In genomic region chr4:22238742-22239141, GRCh38 we compare ENCODE assay signal across 12 cellular contexts.
DNase-seq lines count a peak whose midpoint lies in the region; ATAC-seq and TF ChIP-seq lines count a peak whose summit lies in the region.
"Had no signal": no experiment of that assay in that cellular context is flagged by ENCODE, and none has a peak within 500 bp of the region (broad histone marks: within the 10 kb centered on the region; RNA-seq: fewer than 3 reads in every experiment).

No MANE protein-coding gene starts in this region.

- no peaks in the 10 kb centered on the region for H3F3A ChIP-seq in GM23248 (ENCODE audit: insufficient read depth)

- ATAC-seq in GM19395 (IDR thresholded peaks at IDR 0.05; ENCODE audit: unreplicated experiment) (no peak), HG03571 (IDR thresholded peaks at IDR 0.05; ENCODE audit: unreplicated experiment) (no peak)
- ATAC-seq: activated CD4-positive, CD25-positive, alpha-beta regulatory T cell treated with anti-CD3 and anti-CD28 coated beads, Interleukin-2, amount 50 U/mL, for 24 hours; stimulated activated effector memory CD8-positive, alpha-beta T cell treated with anti-CD3 and anti-CD28 coated beads, Interleukin-12 subunit alpha, Interleukin-12 subunit beta, amount 100 ng/mL, for 72 hours had no signal

- TF ChIP-seq CTCF in epithelial cell of esophagus (IDR thresholded peaks at IDR 0.05; ENCODE audit: insufficient read depth, low read depth, low read length, missing control alignments) (peak; percentile 35), nephron progenitor cell (IDR thresholded peaks at IDR 0.05) (peak; percentile 38)

- H3K9me3 ChIP-seq in GM23248 (ENCODE audit: low read depth): no peaks in the 10 kb centered on the region

- no peaks in the 10 kb centered on the region for H3K4me1 ChIP-seq in GM23248 (ENCODE audit: insufficient read depth)

- no peaks in the 10 kb centered on the region for H3K36me3 ChIP-seq in GM23248 (ENCODE audit: low read depth)

- H3K79me2 ChIP-seq in GM23248 (ENCODE audit: insufficient read depth): no peaks in the 10 kb centered on the region

- H3K4me3 Mint-ChIP-seq in nephron progenitor cell: no peak overlapping the region
- H3K4me3 Mint-ChIP-seq: stimulated activated effector memory CD8-positive, alpha-beta T cell treated with anti-CD3 and anti-CD28 coated beads, Interleukin-12 subunit alpha, Interleukin-12 subunit beta, amount 100 ng/mL, for 72 hours had no signal

- peaks cover 32% of the 10 kb centered on the region for H3K4me1 Mint-ChIP-seq in nephron progenitor cell
- H3K4me1 Mint-ChIP-seq: stimulated activated effector memory CD8-positive, alpha-beta T cell treated with anti-CD3 and anti-CD28 coated beads, Interleukin-12 subunit alpha, Interleukin-12 subunit beta, amount 100 ng/mL, for 72 hours had no signal

- H3K27ac ChIP-seq in GM23248: no peak overlapping the region

- no peaks in the 10 kb centered on the region for H3K9me2 ChIP-seq in GM23248 (ENCODE audit: insufficient read depth)

- 42 to 44% methylated on average over 5 of the region's 5 CpGs for WGBS in GM23248 (ENCODE audit: low coverage in 1 of 2, low lambda C conversion rate in 2 of 2, missing lambda C conversion rate in 2 of 2), 2 experiments

- in situ Hi-C loops in GM23248 (cut with MboI): no loop called here

- H3K27me3 ChIP-seq in GM23248 (replicated peaks; ENCODE audit: insufficient read depth): peaks cover 9% of the 10 kb centered on the region; the same call in 1 of the 2 replicates

- H3K9me3 Mint-ChIP-seq in nephron progenitor cell: peaks cover 19% of the 10 kb centered on the region

- peak; percentile 4 for DNase-seq in GM23248
- DNase-seq in NCI-H460 (ENCODE audit: extremely low read depth, low read depth): peak; percentile 2
- peak; percentile 11 for DNase-seq in epithelial cell of esophagus (ENCODE audit: low read depth)
- DNase-seq in nephron progenitor cell: peak; percentile 8
- no peak for DNase-seq in NCI-H526 treated with DMSO at 0.1 percent for 48 hours (lab: John Stamatoyannopoulos, UW)
- DNase-seq in NCI-H1694 (lab: John Stamatoyannopoulos, UW): no peak
- DNase-seq: cortex of kidney, MV-4-11 had no signal

- no peak overlapping the region for H3K27ac Mint-ChIP-seq in nephron progenitor cell
- H3K27ac Mint-ChIP-seq: stimulated activated effector memory CD8-positive, alpha-beta T cell treated with anti-CD3 and anti-CD28 coated beads, Interleukin-12 subunit alpha, Interleukin-12 subunit beta, amount 100 ng/mL, for 72 hours had no signal

- no peak overlapping the region for H3K4me2 ChIP-seq in GM23248 (ENCODE audit: unreplicated experiment)

- peaks cover 7% of the 10 kb centered on the region for H3K27me3 Mint-ChIP-seq in nephron progenitor cell (ENCODE audit: low read depth, poor library complexity)

- no peaks in the 10 kb centered on the region for H3K36me3 Mint-ChIP-seq in nephron progenitor cell (ENCODE audit: low read depth)
- H3K36me3 Mint-ChIP-seq: stimulated activated effector memory CD8-positive, alpha-beta T cell treated with anti-CD3 and anti-CD28 coated beads, Interleukin-12 subunit alpha, Interleukin-12 subunit beta, amount 100 ng/mL, for 72 hours had no signal

- no peak overlapping the region for H3K9ac ChIP-seq in GM23248

- H2AFZ ChIP-seq in GM23248: no peak overlapping the region

- no peaks in the 10 kb centered on the region for H4K20me1 ChIP-seq in GM23248 (ENCODE audit: insufficient read depth)

- H3K4me3 ChIP-seq in GM23248 (no peak overlapping the region), epithelial cell of esophagus (ENCODE audit: low read length) (no peak overlapping the region)

Comparison
In these comparisons a context has a peak if more than half of its experiments do, and no peak if none do; other contexts are left out.
1. DNase-seq: peak in GM23248 (single experiment), NCI-H460 (single experiment), epithelial cell of esophagus (single experiment) and nephron progenitor cell (single experiment); none in NCI-H526 treated with DMSO at 0.1 percent for 48 hours (single experiment) and NCI-H1694 (single experiment).